ENCODE assay signal across 9 cellular contexts in genomic region chr14:34980337-34980900, GRCh38. TPM values are rescaled to one million over a fixed set of nuclear protein-coding genes. Genes with fewer than 3 reads are reported as not detected.
DNase-seq lines count a peak whose midpoint lies in the region; ATAC-seq and TF ChIP-seq lines count a peak whose summit lies in the region.
"Had no signal": no experiment of that assay in that cellular context is flagged by ENCODE, and none has a peak within 500 bp of the region (broad histone marks: within the 10 kb centered on the region; RNA-seq: fewer than 3 reads in every experiment).

No MANE protein-coding gene starts in this region.

- H3K79me2 ChIP-seq in OCI-LY3 (ENCODE audit: low read length) (peaks cover 77% of the 10 kb centered on the region), trophoblast cell (ENCODE audit: control insufficient read depth, insufficient read depth, low read length, poor library complexity) (peaks cover 9% of the 10 kb centered on the region)

- no peak overlapping the region for H3K14ac ChIP-seq in trophoblast cell (ENCODE audit: low read length)

- H4K91ac ChIP-seq in trophoblast cell (ENCODE audit: low read depth, low read length), result no peak overlapping the region

- H3K4ac ChIP-seq in trophoblast cell (ENCODE audit: low read depth, low read length), result peak overlapping the region; percentile 37

- peak overlapping the region; percentile 80 for H3K4me3 ChIP-seq in GM06990 (replicated peaks; ENCODE audit: low read depth, low read length)
- H3K4me3 ChIP-seq in OCI-LY3 (ENCODE audit: low read length), result peak overlapping the region; percentile 85
- H3K4me3 ChIP-seq in epithelial cell of proximal tubule (ENCODE audit: low read depth, low read length), result peak overlapping the region; percentile 100
- H3K4me3 ChIP-seq in trophoblast cell (ENCODE audit: low read depth, low read length), result no peak overlapping the region

- no CpG with 5 or more reads among the region's 11 CpGs for WGBS in trophoblast cell (ENCODE audit: extremely low coverage, insufficient coverage, insufficient read length)

- H3K36me3 Mint-ChIP-seq in activated CD4-positive, alpha-beta T cell treated with anti-CD3 and anti-CD28 coated beads, Interleukin-2, amount 10 ng/mL, durations not matched to agents 7 days and 5 days (ENCODE audit: low read depth), result peaks cover 8% of the 10 kb centered on the region

- no peak overlapping the region for H2AK5ac ChIP-seq in trophoblast cell (ENCODE audit: low read length)

- CTCF ChIA-PET in activated CD4-positive, alpha-beta T cell treated with anti-CD3 and anti-CD28 coated beads, Interleukin-2, amount 10 ng/mL, durations not matched to agents 7 days and 5 days (lab: Charles Lee), result interaction anchor here (0.6 to 1.5 kb wide), 6 partner anchors 32 to 347 kb away, joined by 3 to 4 read pairs (median 4); no protein-coding TSS in a partner anchor

- ATAC-seq in Right ventricle myocardium superior (ENCODE audit: poor library complexity), result no peak
- ATAC-seq: heart right ventricle had no signal

- no peak overlapping the region for H2BK120ac ChIP-seq in trophoblast cell (ENCODE audit: insufficient read depth, low read length, poor library complexity)

- no peak overlapping the region for H3K27ac ChIP-seq in OCI-LY3 (ENCODE audit: low read length)
- no peak overlapping the region for H3K27ac ChIP-seq in trophoblast cell (ENCODE audit: low read depth, low read length)

- no peaks in the 10 kb centered on the region for H3K9me3 Mint-ChIP-seq in activated CD4-positive, alpha-beta T cell treated with anti-CD3 and anti-CD28 coated beads, Interleukin-2, amount 10 ng/mL, durations not matched to agents 7 days and 5 days

- H3K18ac ChIP-seq in trophoblast cell (ENCODE audit: low read length), result no peak overlapping the region

- POLR2A ChIA-PET in activated CD4-positive, alpha-beta T cell treated with anti-CD3 and anti-CD28 coated beads, Interleukin-2, amount 10 ng/mL, durations not matched to agents 7 days and 5 days (lab: Charles Lee), result no interaction called here

- H2AFZ ChIP-seq in OCI-LY3 (ENCODE audit: low read depth, low read length) (no peak overlapping the region), trophoblast cell (ENCODE audit: insufficient read depth, low read length, poor library complexity) (peak overlapping the region; percentile 52)

- no peak for DNase-seq in GM06990 (ENCODE audit: extremely low read depth, insufficient read length)
- no peak for DNase-seq in epithelial cell of proximal tubule (ENCODE audit: low read depth)
- DNase-seq in trophoblast cell, result peak in 1 of 2 donors; percentile 11
- no peak for DNase-seq in ureter (ENCODE audit: low spot score)
- DNase-seq in Right ventricle myocardium superior, result no peak
- DNase-seq in GM10266 (ENCODE audit: extremely low spot score), result no peak
- no peak for DNase-seq in activated CD4-positive, alpha-beta T cell treated with anti-CD3 and anti-CD28 coated beads, Interleukin-2, amount 10 ng/mL, durations not matched to agents 7 days and 5 days
- DNase-seq: heart right ventricle had no signal

- no peak overlapping the region for H2BK12ac ChIP-seq in trophoblast cell (ENCODE audit: low read length)

- H3K27me3 Mint-ChIP-seq in activated CD4-positive, alpha-beta T cell treated with anti-CD3 and anti-CD28 coated beads, Interleukin-2, amount 10 ng/mL, durations not matched to agents 7 days and 5 days, result no peaks in the 10 kb centered on the region

- peaks cover 17% of the 10 kb centered on the region for H4K20me1 ChIP-seq in OCI-LY3 (ENCODE audit: insufficient read depth, low read length)

- no peak overlapping the region for H3K23ac ChIP-seq in trophoblast cell (ENCODE audit: low read length)

- H3K79me1 ChIP-seq in trophoblast cell (ENCODE audit: low read length), result peaks cover 8% of the 10 kb centered on the region

- H3K27me3 ChIP-seq in GM06990 (replicated peaks; ENCODE audit: control insufficient read depth, insufficient read depth, low read length), result no peaks in the 10 kb centered on the region
- no peaks in the 10 kb centered on the region for H3K27me3 ChIP-seq in OCI-LY3 (ENCODE audit: low read depth, low read length)
- no peaks in the 10 kb centered on the region for H3K27me3 ChIP-seq in trophoblast cell (ENCODE audit: insufficient read depth, low read length)
- H3K27me3 ChIP-seq: heart right ventricle had no signal

- no peak overlapping the region for H2BK5ac ChIP-seq in trophoblast cell (ENCODE audit: low read depth, low read length, poor library complexity)

- H3K4me3 Mint-ChIP-seq in activated CD4-positive, alpha-beta T cell treated with anti-CD3 and anti-CD28 coated beads, Interleukin-2, amount 10 ng/mL, durations not matched to agents 7 days and 5 days, result no peak overlapping the region

- H4K12ac ChIP-seq in trophoblast cell (ENCODE audit: low read depth, low read length), result no peak overlapping the region

- H3K9ac ChIP-seq in OCI-LY3 (ENCODE audit: low read length) (peak overlapping the region; percentile 87), trophoblast cell (ENCODE audit: low read length) (no peak overlapping the region)

- no peak overlapping the region for H4K8ac ChIP-seq in trophoblast cell (ENCODE audit: low read depth, low read length)

- peaks cover 15% of the 10 kb centered on the region for H3K4me1 Mint-ChIP-seq in activated CD4-positive, alpha-beta T cell treated with anti-CD3 and anti-CD28 coated beads, Interleukin-2, amount 10 ng/mL, durations not matched to agents 7 days and 5 days

- H3K27ac Mint-ChIP-seq in activated CD4-positive, alpha-beta T cell treated with anti-CD3 and anti-CD28 coated beads, Interleukin-2, amount 10 ng/mL, durations not matched to agents 7 days and 5 days, result no peak overlapping the region

- H3K4me1 ChIP-seq in OCI-LY3 (ENCODE audit: low read length), result peaks cover 21% of the 10 kb centered on the region
- peaks cover 0 to 4% of the 10 kb centered on the region in 2 experiments for H3K4me1 ChIP-seq in trophoblast cell (ENCODE audit: control insufficient read depth in 1 of 2, insufficient read depth in 2 of 2, low read length in 2 of 2)

- TF ChIP-seq CTCF in GM06990 (IDR thresholded peaks at IDR 0.05; ENCODE audit: insufficient read depth, low read length, poor library complexity, severe bottlenecking), result no peak
- TF ChIP-seq CTCF in OCI-LY3 (IDR thresholded peaks at IDR 0.05; ENCODE audit: low read depth, low read length), result no peak
- TF ChIP-seq CTCF in epithelial cell of proximal tubule (conservative IDR thresholded peaks at IDR 0.05; ENCODE audit: low read depth, low read length), result no peak
- TF ChIP-seq CTCF in GM10266 (IDR thresholded peaks at IDR 0.05; ENCODE audit: control insufficient read depth, insufficient read depth, low read depth, missing control alignments), result no peak

- no peaks in the 10 kb centered on the region for H3K9me3 ChIP-seq in OCI-LY3 (ENCODE audit: insufficient read depth, low read length)
- no peaks in the 10 kb centered on the region for H3K9me3 ChIP-seq in trophoblast cell (ENCODE audit: insufficient read depth, low read depth, low read length)
- H3K9me3 ChIP-seq: heart right ventricle had no signal

- H3K4me2 ChIP-seq in OCI-LY3 (ENCODE audit: low read length) (peak overlapping the region; percentile 89), trophoblast cell (ENCODE audit: low read length) (no peak overlapping the region)

- intact Hi-C loops in Right ventricle myocardium superior (cut with DNase I), result no loop called here

- H3K36me3 ChIP-seq in GM06990 (ENCODE audit: control insufficient read depth, insufficient read depth, low read length) (no peaks in the 10 kb centered on the region; the same call in 1 of the 2 replicates), OCI-LY3 (replicated peaks; ENCODE audit: low read depth, low read length) (no peaks in the 10 kb centered on the region), trophoblast cell (ENCODE audit: control insufficient read depth in 1 of 2, insufficient read depth in 2 of 2, low read length in 2 of 2) (no peaks in the 10 kb centered on the region)

RNA-seq across cellular contexts. Expression of gene SRP54, which starts 2.4 kb away (rescaled TPM):
- total RNA-seq in epithelial cell of proximal tubule (57.3 and 61.7 TPM in 2 replicates), ureter (59.2 TPM), Right ventricle myocardium superior (26.4 TPM)
- 90.4 and 92.4 TPM in 2 replicates for polyA plus RNA-seq in trophoblast cell (2013)
- 10 to 100 TPM; 58.0 to 60.1 TPM for total RNA-seq in activated CD4-positive, alpha-beta T cell treated with anti-CD3 and anti-CD28 coated beads, Interleukin-2, amount 10 ng/mL, durations not matched to agents 7 days and 5 days
